8 cellular contexts compared by ENCODE assay signal in genomic region chr1:201737350-201738060, GRCh38.
A peak's percentile ranks its signal among the peaks of the same experiment; 100 is the strongest.
DNase-seq lines count a peak whose midpoint lies in the region; ATAC-seq and TF ChIP-seq lines count a peak whose summit lies in the region.

No MANE protein-coding gene starts in this region.

- TF ChIP-seq POLR2A in sigmoid colon (IDR thresholded peaks at IDR 0.05) = no peak

- in situ Hi-C loops in astrocyte of the spinal cord (cut with HindIII; ENCODE audit: low sequenced_read_pairs) = no loop called here

- H3K9me3 ChIP-seq in sigmoid colon = no peaks in the 10 kb centered on the region

- no peak for TF ChIP-seq EP300 in sigmoid colon (IDR thresholded peaks at IDR 0.05)

- H3K27me3 ChIP-seq in sigmoid colon = no peaks in the 10 kb centered on the region

- no peak for TF ChIP-seq CTCF in astrocyte of the spinal cord (IDR thresholded peaks at IDR 0.05; ENCODE audit: low read depth, low read length)
- TF ChIP-seq CTCF in sigmoid colon (IDR thresholded peaks at IDR 0.05) = no peak

- intact Hi-C loops in sigmoid colon (cut with DNase I) = loop anchor here (5.0 kb wide), 1 partner anchor 35 kb away; no protein-coding TSS in a partner anchor

- peak overlapping the region; percentile 61 to 73 (median 70) for H3K27ac ChIP-seq in sigmoid colon

- ATAC-seq in HG02973 (IDR thresholded peaks at IDR 0.05; ENCODE audit: unreplicated experiment) = no peak

- 68 to 78% methylated on average over 5 of the region's 5 CpGs for WGBS in sigmoid colon, 2 donors

- no peaks in the 10 kb centered on the region for H3K36me3 ChIP-seq in sigmoid colon

- H3K4me1 ChIP-seq in sigmoid colon = peaks cover 0 to 80% (median 61%) of the 10 kb centered on the region in 4 donors

- no peak overlapping the region for H3K4me3 ChIP-seq in astrocyte of the spinal cord (ENCODE audit: low read depth, low read length)
- H3K4me3 ChIP-seq in sigmoid colon = no peak overlapping the region

- peak; percentile 74 for DNase-seq in GM03348 (ENCODE audit: low spot score)
- peak; percentile 97 for DNase-seq in astrocyte of the spinal cord (ENCODE audit: low read depth, low spot score)
- DNase-seq in hypothalamus (lab: John Stamatoyannopoulos, UW) = peak in 33 of 51 donors; percentile 21 to 83 (median 62)
- DNase-seq in sigmoid colon = peak; percentile 91
- no peak for DNase-seq in stimulated activated CD4-positive, alpha-beta T cell treated with anti-CD3 and anti-CD28 coated beads, Interleukin-2, amount 100 ng/mL, for 24 hours
- DNase-seq in GM19238 (ENCODE audit: insufficient read length, low spot score) = no peak
- no peak for DNase-seq in activated CD4-positive, alpha-beta T cell treated with anti-CD3 and anti-CD28 coated beads for 48 hours

Comparison
In these comparisons a context has a peak if more than half of its experiments do, and no peak if none do; other contexts are left out.
1. DNase-seq: peak in GM03348 (single experiment), astrocyte of the spinal cord (single experiment), hypothalamus (33 of 51) and sigmoid colon (single experiment); none in stimulated activated CD4-positive, alpha-beta T cell treated with anti-CD3 and anti-CD28 coated beads, Interleukin-2, amount 100 ng/mL, for 24 hours (0 of 2), GM19238 (single experiment) and activated CD4-positive, alpha-beta T cell treated with anti-CD3 and anti-CD28 coated beads for 48 hours (single experiment).